ENCODE assay signal across 21 cellular contexts in genomic region chr3:194475978-194476377, GRCh38. TPM values are rescaled to one million over a fixed set of nuclear protein-coding genes. Genes with fewer than 3 reads are reported as not detected.
DNase-seq lines count a peak whose midpoint lies in the region; ATAC-seq and TF ChIP-seq lines count a peak whose summit lies in the region.
"Had no signal": no experiment of that assay in that cellular context is flagged by ENCODE, and none has a peak within 500 bp of the region (broad histone marks: within the 10 kb centered on the region; RNA-seq: fewer than 3 reads in every experiment).

No MANE protein-coding gene starts in this region.

- 91 to 92% methylated on average over 3 to 4 of the region's 4 CpGs for whole genome bisulfite sequencing in endodermal cell (ENCODE audit: insufficient coverage in 1 of 2, insufficient read length in 1 of 2), 2 experiments

- H3K4me1 ChIP-seq in endodermal cell (ENCODE audit: control insufficient read depth, insufficient read depth, low read length) (peaks cover 6% of the 10 kb centered on the region), osteoblast (ENCODE audit: insufficient read depth, low read length) (peaks cover 41% of the 10 kb centered on the region)

- TF ChIP-seq CTCF in endodermal cell (conservative IDR thresholded peaks at IDR 0.05) (no peak), osteoblast (IDR thresholded peaks at IDR 0.05; ENCODE audit: extremely low read depth, low read depth, low read length) (no peak)

- H3K27me3 ChIP-seq in endodermal cell (ENCODE audit: control insufficient read depth, insufficient read depth, low read length, poor library complexity, severe bottlenecking) (no peaks in the 10 kb centered on the region), osteoblast (ENCODE audit: insufficient read depth, low read length) (no peaks in the 10 kb centered on the region)
- H3K27me3 ChIP-seq: sigmoid colon, upper lobe of left lung had no signal

- H4K20me1 ChIP-seq in osteoblast (ENCODE audit: insufficient read depth, low read length): peaks cover 43% of the 10 kb centered on the region

- H3K4me3 Mint-ChIP-seq in activated T-cell treated with anti-CD3 and anti-CD28 coated beads, Interleukin-2, amount 50 U/mL, for 24 hours: no peak overlapping the region
- peak overlapping the region in 1 of 2 donors; percentile 33 for H3K4me3 Mint-ChIP-seq in activated T-cell treated with anti-CD3 and anti-CD28 coated beads, Interleukin-2, amount 50 U/mL, for 72 hours
- H3K4me3 Mint-ChIP-seq in endodermal cell: no peak overlapping the region
- H3K4me3 Mint-ChIP-seq: H9 had no signal

- H3K27ac ChIP-seq in endodermal cell (ENCODE audit: low read depth, low read length) (no peak overlapping the region), osteoblast (ENCODE audit: low read depth, low read length) (peak overlapping the region; percentile 77)
- H3K27ac ChIP-seq: sigmoid colon, upper lobe of left lung, WERI-Rb-1 had no signal

- H3K79me2 ChIP-seq in osteoblast (ENCODE audit: insufficient read depth, low read length): peaks cover 98% of the 10 kb centered on the region

- H3K27me3 Mint-ChIP-seq in activated T-cell treated with anti-CD3 and anti-CD28 coated beads, Interleukin-2, amount 50 U/mL, for 24 hours: no peaks in the 10 kb centered on the region
- H3K27me3 Mint-ChIP-seq in activated T-cell treated with anti-CD3 and anti-CD28 coated beads, Interleukin-2, amount 50 U/mL, for 72 hours (ENCODE audit: low read depth): no peaks in the 10 kb centered on the region
- H3K27me3 Mint-ChIP-seq in endodermal cell (ENCODE audit: insufficient read depth): no peaks in the 10 kb centered on the region

- no peak for DNase-seq in activated T-cell treated with anti-CD3 and anti-CD28 coated beads, Interleukin-2, amount 50 U/mL, for 24 hours
- DNase-seq in activated T-cell treated with anti-CD3 and anti-CD28 coated beads, Interleukin-2, amount 50 U/mL, for 72 hours: no peak
- DNase-seq in NCI-H1105 (lab: John Stamatoyannopoulos, UW) (peak; percentile 68), endodermal cell (peak; percentile 32), osteoblast (ENCODE audit: insufficient read length, low spot score, missing footprints) (peak; percentile 37), hippocampal formation (lab: John Stamatoyannopoulos, UW) (no peak), NCI-H446 (lab: John Stamatoyannopoulos, UW) (no peak), NCI-H748 treated with DMSO at 0.1 percent for 48 hours (lab: John Stamatoyannopoulos, UW) (no peak)
- DNase-seq: activated CD4-positive, alpha-beta T cell treated with anti-CD3 and anti-CD28 coated beads, Interleukin-2, amount 50 U/mL, for 4 hours; activated gamma-delta T cell treated with Interleukin-2 at 50 U/mL for 16 hours; activated T-cell treated with anti-CD3 and anti-CD28 coated beads for 4 hours; C1 segment of cervical spinal cord; H9; left colon; NCI-H187; NCI-H510A; sigmoid colon; upper lobe of left lung; WERI-Rb-1 had no signal

- peaks cover 15% of the 10 kb centered on the region for H3K36me3 ChIP-seq in endodermal cell (ENCODE audit: control insufficient read depth, insufficient read depth, low read length)
- peaks cover 48% of the 10 kb centered on the region for H3K36me3 ChIP-seq in osteoblast (ENCODE audit: insufficient read depth, low read length)
- H3K36me3 ChIP-seq: sigmoid colon had no signal

- H3K4me1 Mint-ChIP-seq in activated T-cell treated with anti-CD3 and anti-CD28 coated beads, Interleukin-2, amount 50 U/mL, for 24 hours (ENCODE audit: low read depth): peaks cover 33% of the 10 kb centered on the region
- peaks cover 35% of the 10 kb centered on the region for H3K4me1 Mint-ChIP-seq in activated T-cell treated with anti-CD3 and anti-CD28 coated beads, Interleukin-2, amount 50 U/mL, for 72 hours (ENCODE audit: low read depth)
- peaks cover 20% of the 10 kb centered on the region for H3K4me1 Mint-ChIP-seq in endodermal cell

- no peaks in the 10 kb centered on the region for H3K9me3 ChIP-seq in endodermal cell (ENCODE audit: control insufficient read depth, low read length)
- no peaks in the 10 kb centered on the region for H3K9me3 ChIP-seq in osteoblast (ENCODE audit: low read depth, low read length)
- H3K9me3 ChIP-seq: sigmoid colon, upper lobe of left lung had no signal

- H2AFZ ChIP-seq in osteoblast (ENCODE audit: low read length): no peak overlapping the region

- ATAC-seq in activated T-cell treated with anti-CD3 and anti-CD28 coated beads, Interleukin-2, amount 50 U/mL, for 72 hours (replicated peaks in 1 of 2): no peak

- peak overlapping the region; percentile 28 for H3K4me2 ChIP-seq in osteoblast (ENCODE audit: insufficient read depth, low read length)

- H3K9me3 Mint-ChIP-seq in activated T-cell treated with anti-CD3 and anti-CD28 coated beads, Interleukin-2, amount 50 U/mL, for 24 hours: no peaks in the 10 kb centered on the region
- no peaks in the 10 kb centered on the region for H3K9me3 Mint-ChIP-seq in activated T-cell treated with anti-CD3 and anti-CD28 coated beads, Interleukin-2, amount 50 U/mL, for 72 hours
- no peaks in the 10 kb centered on the region for H3K9me3 Mint-ChIP-seq in endodermal cell
- H3K9me3 Mint-ChIP-seq: H9 had no signal

- H3K4me3 ChIP-seq in endodermal cell (ENCODE audit: low read length): no peak overlapping the region
- no peak overlapping the region for H3K4me3 ChIP-seq in osteoblast (ENCODE audit: insufficient read depth, low read length)
- H3K4me3 ChIP-seq: coronary artery, sigmoid colon, SK-N-MC, upper lobe of left lung had no signal

- peak overlapping the region; percentile 76 for H3K27ac Mint-ChIP-seq in activated T-cell treated with anti-CD3 and anti-CD28 coated beads, Interleukin-2, amount 50 U/mL, for 24 hours
- H3K27ac Mint-ChIP-seq in activated T-cell treated with anti-CD3 and anti-CD28 coated beads, Interleukin-2, amount 50 U/mL, for 72 hours: no peak overlapping the region
- no peak overlapping the region for H3K27ac Mint-ChIP-seq in endodermal cell
- H3K27ac Mint-ChIP-seq: H9 had no signal

- peaks cover 44% of the 10 kb centered on the region for H3K36me3 Mint-ChIP-seq in activated T-cell treated with anti-CD3 and anti-CD28 coated beads, Interleukin-2, amount 50 U/mL, for 24 hours (ENCODE audit: low read depth)
- H3K36me3 Mint-ChIP-seq in activated T-cell treated with anti-CD3 and anti-CD28 coated beads, Interleukin-2, amount 50 U/mL, for 72 hours (ENCODE audit: insufficient read depth in 2 of 2): peaks cover 0 to 3% of the 10 kb centered on the region in 2 donors
- peaks cover 3% of the 10 kb centered on the region for H3K36me3 Mint-ChIP-seq in endodermal cell (ENCODE audit: low read depth)

- H3K9ac ChIP-seq in endodermal cell (ENCODE audit: extremely low read depth, low read length, poor library complexity, severe bottlenecking): no peak overlapping the region

RNA-seq across cellular contexts. Expression of gene ATP13A3, which starts 10.8 kb away (rescaled TPM):
- total RNA-seq in activated T-cell treated with anti-CD3 and anti-CD28 coated beads, Interleukin-2, amount 50 U/mL, for 72 hours: 100 to 1,000 TPM in 1 of 2 donors, 10 to 100 TPM in 1; 97.7 to 121 TPM
- total RNA-seq in endodermal cell (100 to 1,000 TPM in 1 of 2 donors, 10 to 100 TPM in 1; 99.7 to 125 TPM), osteoblast (248 and 311 TPM in 2 replicates)
- 53.3 TPM for polyA plus RNA-seq in endodermal cell (2013, experiment 1 of 2)
- 55.0 TPM for polyA plus RNA-seq in endodermal cell (2013, experiment 2 of 2)

Comparison
In these comparisons a context has a peak if more than half of its experiments do, and no peak if none do; other contexts are left out.
1. DNase-seq: peak in NCI-H1105 (single experiment), endodermal cell (single experiment) and osteoblast (single experiment); none in activated T-cell treated with anti-CD3 and anti-CD28 coated beads, Interleukin-2, amount 50 U/mL, for 24 hours (single experiment), activated T-cell treated with anti-CD3 and anti-CD28 coated beads, Interleukin-2, amount 50 U/mL, for 72 hours (0 of 2), hippocampal formation (0 of 2), NCI-H446 (0 of 2) and NCI-H748 treated with DMSO at 0.1 percent for 48 hours (single experiment).